ENCODE assay signal across 11 cellular contexts in genomic region chr12:59650594-59651229, GRCh38. TPM values are rescaled to one million over a fixed set of nuclear protein-coding genes. Genes with fewer than 3 reads are reported as not detected.
DNase-seq lines count a peak whose midpoint lies in the region; ATAC-seq and TF ChIP-seq lines count a peak whose summit lies in the region.
"Had no signal": no experiment of that assay in that cellular context is flagged by ENCODE, and none has a peak within 500 bp of the region (broad histone marks: within the 10 kb centered on the region; RNA-seq: fewer than 3 reads in every experiment).

No MANE protein-coding gene starts in this region.

- H3K27ac ChIP-seq in heart right ventricle, result peak overlapping the region in 8 of 10 donors; percentile 26 to 68 (median 56)
- H3K27ac ChIP-seq: Peyer's patch had no signal

- peaks cover 0 to 36% (median 7%) of the 10 kb centered on the region in 9 donors for H3K4me1 ChIP-seq in heart right ventricle

- no peaks in the 10 kb centered on the region for H3K27me3 ChIP-seq in heart right ventricle
- H3K27me3 ChIP-seq: Peyer's patch had no signal

- WGBS in heart right ventricle, 2 donors, result 39 to 41% methylated on average over 3 of the region's 3 CpGs

- TF ChIP-seq CTCF in heart right ventricle (IDR thresholded peaks at IDR 0.05), result peak in 3 of 9 donors; percentile 8 to 32 (median 22)
- TF ChIP-seq CTCF in retinal pigment epithelial cell (conservative IDR thresholded peaks at IDR 0.05; ENCODE audit: low read depth, low read length), result peak; percentile 19

- peaks cover 0 to 10% (median 0%) of the 10 kb centered on the region in 9 donors for H3K36me3 ChIP-seq in heart right ventricle
- H3K36me3 ChIP-seq: Peyer's patch had no signal

- peak; percentile 29 to 74 (median 64) for ATAC-seq in heart right ventricle

- H3K4me3 ChIP-seq in heart right ventricle, result no peak overlapping the region
- no peak overlapping the region for H3K4me3 ChIP-seq in retinal pigment epithelial cell (ENCODE audit: low read length)
- H3K4me3 ChIP-seq: Peyer's patch had no signal

- DNase-seq in DMS53 (lab: John Stamatoyannopoulos, UW) (peak; percentile 13), DMS53 treated with DMSO at 0.1 percent for 48 hours (lab: John Stamatoyannopoulos, UW; ENCODE audit: unreplicated experiment) (no peak), SW480 (ENCODE audit: low spot score) (peak; percentile 14), heart right ventricle (no peak), retinal pigment epithelial cell (ENCODE audit: low read depth) (no peak), NCI-H2196 (lab: John Stamatoyannopoulos, UW; ENCODE audit: unreplicated experiment) (no peak), D341Med (ENCODE audit: low spot score) (no peak)
- DNase-seq in effector CD8-positive, alpha-beta T cell (lab: John Stamatoyannopoulos, UW), result no peak
- DNase-seq: 8988T, NCI-H2171 treated with DMSO at 0.1 percent for 48 hours, Peyer's patch had no signal

- intact Hi-C loops in heart right ventricle (cut with DNase I), result loop anchor here in 2 of 10 donors (5.0 to 10.0 kb wide), 2 partner anchors 33 to 134 kb away; no protein-coding TSS in a partner anchor

- no peaks in the 10 kb centered on the region for H3K9me3 ChIP-seq in heart right ventricle
- H3K9me3 ChIP-seq: Peyer's patch had no signal

RNA-seq across cellular contexts. Expression of gene SLC16A7, which starts 54.9 kb away (rescaled TPM):
- total RNA-seq in heart right ventricle, result 100 to 1,000 TPM in 9 of 10 donors, 10 to 100 TPM in 1; 96.3 to 246 (median 184) TPM
- polyA plus RNA-seq in heart right ventricle, result 10 to 100 TPM in 1 of 2 donors, 1 to 10 TPM in 1; 6.0 to 23.2 TPM

Comparison
In these comparisons a context has a peak if more than half of its experiments do, and no peak if none do; other contexts are left out.
1. DNase-seq: peak in DMS53 (single experiment) and SW480 (single experiment); none in DMS53 treated with DMSO at 0.1 percent for 48 hours (single experiment), heart right ventricle (0 of 2), retinal pigment epithelial cell (single experiment), NCI-H2196 (single experiment), effector CD8-positive, alpha-beta T cell (single experiment) and D341Med (single experiment).